Comparison of ENCODE assay signal across 19 cellular contexts in genomic region chr15:95825198-95825597, GRCh38.
"Had no signal": no experiment of that assay in that cellular context is flagged by ENCODE, and none has a peak within 500 bp of the region (broad histone marks: within the 10 kb centered on the region; RNA-seq: fewer than 3 reads in every experiment).

No MANE protein-coding gene starts in this region.

- DNase-seq: activated B cell treated with CpG ODN at 0.5 μM for 24 hours; activated CD4-positive, alpha-beta T cell treated with anti-CD3 and anti-CD28 coated beads for 36 hours; activated CD4-positive, alpha-beta T cell treated with anti-CD3 and anti-CD28 coated beads, Interleukin-2, amount 50 U/mL, for 48 hours; activated naive CD4-positive, alpha-beta T cell treated with Interleukin-2 at 50 U/mL for 16 hours; activated naive CD8-positive, alpha-beta T cell treated with anti-CD3 and anti-CD28 coated beads for 36 hours; activated T-cell treated with anti-CD3 and anti-CD28 coated beads, Interleukin-2, amount 50 U/mL, for 48 hours; amniotic stem cell; effector CD4-positive, alpha-beta T cell; foreskin fibroblast; heart right ventricle; kidney; naive thymus-derived CD4-positive, alpha-beta T cell; stimulated activated CD4-positive, alpha-beta T cell treated with anti-CD3 and anti-CD28 coated beads, Interleukin-12 subunit alpha, Interleukin-12 subunit beta, amount 100 ng/mL, for 4 hours; stimulated activated CD4-positive, alpha-beta T cell treated with anti-CD3 and anti-CD28 coated beads, Interleukin-4, amount 100 ng/mL, for 4 hours; stimulated activated naive CD8-positive, alpha-beta T cell treated with anti-CD3 and anti-CD28 coated beads, Interleukin-15, Interleukin-2, amounts not matched to agents 100 U/mL and 50 U/mL, for 24 hours; T1000; upper lobe of left lung had no signal

- H3K4me1 ChIP-seq: upper lobe of left lung had no signal

- H3K27me3 ChIP-seq: heart right ventricle, upper lobe of left lung had no signal

- H3K27ac ChIP-seq: heart right ventricle, upper lobe of left lung had no signal

- H3K9me3 ChIP-seq: heart right ventricle, upper lobe of left lung had no signal

- H3K4me3 ChIP-seq: heart right ventricle, lung, upper lobe of left lung had no signal

- ATAC-seq: activated CD4-positive, alpha-beta T cell treated with anti-CD3 and anti-CD28 coated beads for 36 hours; left lobe of liver; naive thymus-derived CD4-positive, alpha-beta T cell; stimulated activated naive CD8-positive, alpha-beta T cell treated with anti-CD3 and anti-CD28 coated beads, Interleukin-15, Interleukin-2, amounts not matched to agents 100 U/mL and 50 U/mL, for 24 hours had no signal

- H3K36me3 ChIP-seq: heart right ventricle, upper lobe of left lung had no signal
